18 cellular contexts compared by ENCODE assay signal in genomic region chr3:73681610-73682009, GRCh38. TPM values are rescaled to one million over a fixed set of nuclear protein-coding genes. Genes with fewer than 3 reads are reported as not detected.
A peak's percentile ranks its signal among the peaks of the same experiment; 100 is the strongest.
DNase-seq lines count a peak whose midpoint lies in the region; ATAC-seq and TF ChIP-seq lines count a peak whose summit lies in the region.
"Had no signal": no experiment of that assay in that cellular context is flagged by ENCODE, and none has a peak within 500 bp of the region (broad histone marks: within the 10 kb centered on the region; RNA-seq: fewer than 3 reads in every experiment).

No MANE protein-coding gene starts in this region.

- no peaks in the 10 kb centered on the region for H3K9me3 ChIP-seq in esophagus (ENCODE audit: control insufficient read depth in 2 of 2, insufficient read depth in 1 of 2, low read depth in 1 of 2, low read length in 1 of 2)
- H3K9me3 ChIP-seq in effector memory CD4-positive, alpha-beta T cell (ENCODE audit: control insufficient read depth, low read length), result no peaks in the 10 kb centered on the region
- H3K9me3 ChIP-seq: neutrophil, tibial nerve had no signal

- TF ChIP-seq CTCF in GM13977 (IDR thresholded peaks at IDR 0.05; ENCODE audit: extremely low read depth, insufficient read depth, missing control alignments), result no peak

- no peak for ATAC-seq in GM19397 (IDR thresholded peaks at IDR 0.05; ENCODE audit: unreplicated experiment)
- ATAC-seq: Right ventricle myocardium inferior had no signal

- no peak overlapping the region for H3K4me3 ChIP-seq in esophagus (ENCODE audit: low read depth in 1 of 2, low read length in 2 of 2)
- H3K4me3 ChIP-seq in effector memory CD4-positive, alpha-beta T cell (ENCODE audit: insufficient read depth, low read depth, low read length, poor library complexity, severe bottlenecking), result no peak overlapping the region
- H3K4me3 ChIP-seq: tibial nerve had no signal

- H3K4me1 ChIP-seq in esophagus (ENCODE audit: control insufficient read depth in 2 of 2, insufficient read depth in 2 of 2, low read length in 1 of 2), result no peaks in the 10 kb centered on the region
- H3K4me1 ChIP-seq in effector memory CD4-positive, alpha-beta T cell (ENCODE audit: control insufficient read depth, insufficient read depth, low read length, poor library complexity, severe bottlenecking), result no peaks in the 10 kb centered on the region
- H3K4me1 ChIP-seq: tibial nerve had no signal

- 60 to 69% methylated on average over 6 of the region's 6 CpGs for WGBS in esophagus, 2 donors

- peak overlapping the region; percentile 81 to 82 for H3K27ac ChIP-seq in esophagus (ENCODE audit: low read depth in 2 of 2, low read length in 1 of 2)
- H3K27ac ChIP-seq in effector memory CD4-positive, alpha-beta T cell (ENCODE audit: insufficient read depth, low read length, poor library complexity, severe bottlenecking), result no peak overlapping the region
- H3K27ac ChIP-seq: neutrophil, tibial nerve had no signal

- peak; percentile 52 for DNase-seq in AG08395 (ENCODE audit: low spot score)
- peak; percentile 32 for DNase-seq in M059J (ENCODE audit: low read depth)
- DNase-seq in non-pigmented ciliary epithelial cell (ENCODE audit: low read depth), result peak; percentile 57
- DNase-seq in effector memory CD4-positive, alpha-beta T cell, result no peak
- no peak for DNase-seq in GM13977 (ENCODE audit: low spot score)
- DNase-seq in D341Med (ENCODE audit: low spot score), result no peak
- DNase-seq: activated CD4-positive, alpha-beta T cell treated with anti-CD3 and anti-CD28 coated beads for 1 hour; activated gamma-delta T cell treated with Interleukin-2 at 50 U/mL for 16 hours; Calu3; effector CD8-positive, alpha-beta T cell; NCI-H1105 treated with DMSO at 0.1 percent for 48 hours; NCI-H2227 treated with DMSO at 0.1 percent for 48 hours had no signal

- H3K27me3 ChIP-seq in esophagus (ENCODE audit: control insufficient read depth in 1 of 2, insufficient read depth in 2 of 2, low read length in 2 of 2), result no peaks in the 10 kb centered on the region
- no peaks in the 10 kb centered on the region for H3K27me3 ChIP-seq in effector memory CD4-positive, alpha-beta T cell (replicated peaks; ENCODE audit: control insufficient read depth, insufficient read depth, low read length, poor library complexity, severe bottlenecking)
- H3K27me3 ChIP-seq: neutrophil, tibial nerve had no signal

- in situ Hi-C loops in GM13977 (cut with MboI; ENCODE audit: low pct_unique_long_range_greater_than_20kb, low sequenced_read_pairs, unreplicated experiment), result no loop called here

- no peaks in the 10 kb centered on the region for H3K36me3 ChIP-seq in esophagus (ENCODE audit: control insufficient read depth in 2 of 2, insufficient read depth in 2 of 2, low read length in 1 of 2)
- H3K36me3 ChIP-seq in effector memory CD4-positive, alpha-beta T cell (ENCODE audit: control insufficient read depth, insufficient read depth, low read length), result no peaks in the 10 kb centered on the region
- H3K36me3 ChIP-seq: neutrophil, tibial nerve had no signal

RNA-seq across cellular contexts. Expression of gene PDZRN3, which starts 56.9 kb away (rescaled TPM):
- total RNA-seq in M059J (2014; rRNA removed; shearing (Covaris generic)), result 1.7 and 1.9 TPM in 2 replicates
- polyA plus RNA-seq in esophagus, result 10 to 100 TPM; 13.9 to 17.2 TPM
- total RNA-seq: Calu3; T-helper 2 cell treated with Interferon-gamma antibody and Interleukin-4, amounts not matched to agents 100 ng/mL and 5 ng/mL, for 36 hours had no signal

Comparison
In these comparisons a context has a peak if more than half of its experiments do, and no peak if none do; other contexts are left out.
1. DNase-seq: peak in AG08395 (single experiment), M059J (single experiment) and non-pigmented ciliary epithelial cell (single experiment); none in effector memory CD4-positive, alpha-beta T cell (0 of 3), GM13977 (single experiment) and D341Med (single experiment).